2 cellular contexts compared by ENCODE assay signal in genomic region chr2:68248806-68249205, GRCh38.
TF ChIP-seq lines count a peak whose summit lies in the region.

No MANE protein-coding gene starts in this region.

TF ChIP-seq in IMR-90, 13 proteins besides CTCF, POLR2A, EP300 and RAD21:
- no peak for TF ChIP-seq FOS (IDR thresholded peaks at IDR 0.05; ENCODE audit: low read depth, low read length)
- no peak for TF ChIP-seq RCOR1 (IDR thresholded peaks at IDR 0.05; ENCODE audit: insufficient replicate concordance, low read length)
TF ChIP-seq in IMR-90: peak in this region for 0.

TF ChIP-seq in GM12878, 131 proteins besides CTCF, POLR2A, EP300 and RAD21:
- TF ChIP-seq SPI1 (IDR thresholded peaks at IDR 0.05; ENCODE audit: borderline replicate concordance, insufficient read depth, low read depth, low read length) (0 out of 2 replicates have a peak, but pooled peaks have one; percentile 21), TARDBP (IDR thresholded peaks at IDR 0.05; ENCODE audit: borderline replicate concordance) (no peak)
TF ChIP-seq in GM12878: peak in this region for 1.
